15 cellular contexts compared by ENCODE assay signal in genomic region chr5:150299571-150300327, GRCh38. TPM values are rescaled to one million over a fixed set of nuclear protein-coding genes. Genes with fewer than 3 reads are reported as not detected.
DNase-seq lines count a peak whose midpoint lies in the region; ATAC-seq and TF ChIP-seq lines count a peak whose summit lies in the region.
"Had no signal": no experiment of that assay in that cellular context is flagged by ENCODE, and none has a peak within 500 bp of the region (broad histone marks: within the 10 kb centered on the region; RNA-seq: fewer than 3 reads in every experiment).

No MANE protein-coding gene starts in this region.

- H3K36me3 ChIP-seq in MG63: peaks cover 10% of the 10 kb centered on the region
- H3K36me3 ChIP-seq in endodermal cell (ENCODE audit: control insufficient read depth, insufficient read depth, low read length): no peaks in the 10 kb centered on the region
- H3K36me3 ChIP-seq in osteoblast (ENCODE audit: insufficient read depth, low read length): peaks cover 3% of the 10 kb centered on the region

- peak overlapping the region; percentile 23 for H2AFZ ChIP-seq in osteoblast (ENCODE audit: low read length)

- H3K27me3 Mint-ChIP-seq in endodermal cell (ENCODE audit: insufficient read depth): peaks cover 74% of the 10 kb centered on the region

- H3K36me3 Mint-ChIP-seq in endodermal cell (ENCODE audit: low read depth): peaks cover 2% of the 10 kb centered on the region

- H4K20me1 ChIP-seq in osteoblast (ENCODE audit: insufficient read depth, low read length): no peaks in the 10 kb centered on the region

- H3K4me3 ChIP-seq in AG04450 (ENCODE audit: low read depth, low read length) (peak overlapping the region; percentile 60), MG63 (no peak overlapping the region), endodermal cell (ENCODE audit: low read length) (peak overlapping the region; percentile 71), osteoblast (ENCODE audit: insufficient read depth, low read length) (peak overlapping the region; percentile 18)

- H3K27ac ChIP-seq in AG04450 (ENCODE audit: low read depth, low read length): peak overlapping the region; percentile 92
- no peak overlapping the region for H3K27ac ChIP-seq in endodermal cell (ENCODE audit: low read depth, low read length)
- peak overlapping the region; percentile 91 for H3K27ac ChIP-seq in osteoblast (ENCODE audit: low read depth, low read length)
- H3K27ac ChIP-seq: HL-60 had no signal

- H3K27me3 ChIP-seq in AG04450 (ENCODE audit: control insufficient read depth, insufficient read depth, low read length) (no peaks in the 10 kb centered on the region), MG63 (no peaks in the 10 kb centered on the region), endodermal cell (ENCODE audit: control insufficient read depth, insufficient read depth, low read length, poor library complexity, severe bottlenecking) (peaks cover 45% of the 10 kb centered on the region), osteoblast (ENCODE audit: insufficient read depth, low read length) (no peaks in the 10 kb centered on the region)

- TF ChIP-seq CTCF in AG04450 (IDR thresholded peaks at IDR 0.05; ENCODE audit: low read depth, low read length): no peak
- TF ChIP-seq CTCF in endodermal cell (conservative IDR thresholded peaks at IDR 0.05): no peak
- TF ChIP-seq CTCF in osteoblast (IDR thresholded peaks at IDR 0.05; ENCODE audit: extremely low read depth, low read depth, low read length): no peak
- TF ChIP-seq CTCF in GM13977 (IDR thresholded peaks at IDR 0.05; ENCODE audit: extremely low read depth, insufficient read depth, missing control alignments): no peak

- 66 to 73% methylated on average over 5 to 6 of the region's 6 CpGs for WGBS in endodermal cell (ENCODE audit: insufficient coverage in 1 of 2, insufficient read length in 1 of 2), 2 experiments

- peak overlapping the region; percentile 31 for H3K9ac ChIP-seq in endodermal cell (ENCODE audit: extremely low read depth, low read length, poor library complexity, severe bottlenecking)

- peak overlapping the region; percentile 54 for H3K27ac Mint-ChIP-seq in endodermal cell

- no peak for ATAC-seq in HG03378 (IDR thresholded peaks at IDR 0.05; ENCODE audit: unreplicated experiment)

- H3K4me1 Mint-ChIP-seq in endodermal cell: peaks cover 36% of the 10 kb centered on the region

- H3K9me3 Mint-ChIP-seq in endodermal cell: no peaks in the 10 kb centered on the region

- DNase-seq in AG04450 (ENCODE audit: low read depth, low spot score) (no peak), MG63 (peak; percentile 58), endodermal cell (peak; percentile 65), osteoblast (ENCODE audit: insufficient read length, low spot score, missing footprints) (peak; percentile 96), GM13977 (ENCODE audit: low spot score) (no peak), NCI-H526 treated with DMSO at 0.1 percent for 48 hours (lab: John Stamatoyannopoulos, UW) (no peak)
- no peak for DNase-seq in central memory CD4-positive, alpha-beta T cell
- DNase-seq: effector CD4-positive, alpha-beta T cell; NCI-H1048; retina; SHP77 treated with DMSO at 0.1 percent for 48 hours had no signal

- no peaks in the 10 kb centered on the region; the same call in 1 of the 2 replicates for H3K9me3 ChIP-seq in AG04450 (ENCODE audit: control insufficient read depth, insufficient read depth, low read length)
- no peaks in the 10 kb centered on the region for H3K9me3 ChIP-seq in MG63
- no peaks in the 10 kb centered on the region for H3K9me3 ChIP-seq in endodermal cell (ENCODE audit: control insufficient read depth, low read length)
- no peaks in the 10 kb centered on the region for H3K9me3 ChIP-seq in osteoblast (ENCODE audit: low read depth, low read length)

- no peaks in the 10 kb centered on the region for H3K79me2 ChIP-seq in osteoblast (ENCODE audit: insufficient read depth, low read length)

- H3K4me3 Mint-ChIP-seq in endodermal cell: peak overlapping the region; percentile 0

- H3K4me1 ChIP-seq in endodermal cell (ENCODE audit: control insufficient read depth, insufficient read depth, low read length) (peaks cover 21% of the 10 kb centered on the region), osteoblast (ENCODE audit: insufficient read depth, low read length) (peaks cover 44% of the 10 kb centered on the region)

- peak overlapping the region; percentile 38 for H3K4me2 ChIP-seq in osteoblast (ENCODE audit: insufficient read depth, low read length)

- CTCF ChIA-PET in AG04450 (lab: Charles Lee): interaction anchor here (2.8 kb wide), 1 partner anchor 51 kb away, joined by 24 read pairs; no protein-coding TSS in a partner anchor

- POLR2A ChIA-PET in AG04450 (lab: Yijun Ruan, JAX): interaction anchor here (0.9 to 1.4 kb wide), 3 partner anchors 27 to 78 kb away, joined by 3 to 5 read pairs (median 3); no protein-coding TSS in a partner anchor

- in situ Hi-C loops in GM13977 (cut with MboI; ENCODE audit: low pct_unique_long_range_greater_than_20kb, low sequenced_read_pairs, unreplicated experiment): no loop called here

RNA-seq across cellular contexts. Expression of gene ARSI, which starts 3.0 kb away (rescaled TPM):
- 11.3 and 15.8 TPM in 2 replicates for polyA plus RNA-seq in AG04450 (2011; rRNA removed)
- 13.7 and 21.4 TPM in 2 replicates for polyA minus RNA-seq in AG04450 (2011; rRNA and poly(A)+ RNA removed)
- 38.8 and 45.4 TPM in 2 replicates for total RNA-seq in MG63 (2014; rRNA removed; shearing (Covaris generic); ENCODE audit: low replicate concordance)
- total RNA-seq in endodermal cell: 1 to 10 TPM; 2.4 to 2.7 TPM
- polyA plus RNA-seq in endodermal cell (2013, experiment 1 of 2): 3.2 TPM
- 3.6 TPM for polyA plus RNA-seq in endodermal cell (2013, experiment 2 of 2)
- 4.7 and 6.5 TPM in 2 replicates for total RNA-seq in osteoblast
- total RNA-seq: lung microvascular endothelial cell had no signal

RNA-seq across cellular contexts. Expression of gene CAMK2A, which starts 10.2 kb away (rescaled TPM):
- 0.37 and 0.46 TPM in 2 replicates for polyA plus RNA-seq in AG04450 (2011; rRNA removed)
- 0.41 and 0.65 TPM in 2 replicates for polyA minus RNA-seq in AG04450 (2011; rRNA and poly(A)+ RNA removed)
- 0.56 TPM in 1 of 2 replicates, not detected in the other for total RNA-seq in MG63 (2014; rRNA removed; shearing (Covaris generic); ENCODE audit: low replicate concordance)
- under 1 TPM; 0.31 to 0.49 TPM for total RNA-seq in endodermal cell
- 1.6 TPM for polyA plus RNA-seq in endodermal cell (2013, experiment 1 of 2)
- 1.6 TPM for polyA plus RNA-seq in endodermal cell (2013, experiment 2 of 2)
- total RNA-seq in osteoblast: 0.36 and 0.88 TPM in 2 replicates
- total RNA-seq: lung microvascular endothelial cell, NCI-H460 had no signal

RNA-seq across cellular contexts. Expression of gene TCOF1, which starts 57.7 kb away (rescaled TPM):
- polyA plus RNA-seq in AG04450 (2011; rRNA removed): 6.5 and 9.8 TPM in 2 replicates
- polyA minus RNA-seq in AG04450 (2011; rRNA and poly(A)+ RNA removed): 12.1 and 12.5 TPM in 2 replicates
- total RNA-seq in MG63 (2014; rRNA removed; shearing (Covaris generic); ENCODE audit: low replicate concordance): 76.0 and 118 TPM in 2 replicates
- total RNA-seq in endodermal cell (100 to 1,000 TPM in 1 of 2 donors, 10 to 100 TPM in 1; 88.8 to 107 TPM), osteoblast (12.3 and 12.4 TPM in 2 replicates)
- polyA plus RNA-seq in endodermal cell (2013, experiment 1 of 2): 50.0 TPM
- 46.1 TPM for polyA plus RNA-seq in endodermal cell (2013, experiment 2 of 2)

Comparison
In these comparisons a context has a peak if more than half of its experiments do, and no peak if none do; other contexts are left out.
1. DNase-seq: peak in MG63 (single experiment), endodermal cell (single experiment) and osteoblast (single experiment); none in AG04450 (single experiment), GM13977 (single experiment), NCI-H526 treated with DMSO at 0.1 percent for 48 hours (single experiment) and central memory CD4-positive, alpha-beta T cell (single experiment).